In the genomic region with DNA sequence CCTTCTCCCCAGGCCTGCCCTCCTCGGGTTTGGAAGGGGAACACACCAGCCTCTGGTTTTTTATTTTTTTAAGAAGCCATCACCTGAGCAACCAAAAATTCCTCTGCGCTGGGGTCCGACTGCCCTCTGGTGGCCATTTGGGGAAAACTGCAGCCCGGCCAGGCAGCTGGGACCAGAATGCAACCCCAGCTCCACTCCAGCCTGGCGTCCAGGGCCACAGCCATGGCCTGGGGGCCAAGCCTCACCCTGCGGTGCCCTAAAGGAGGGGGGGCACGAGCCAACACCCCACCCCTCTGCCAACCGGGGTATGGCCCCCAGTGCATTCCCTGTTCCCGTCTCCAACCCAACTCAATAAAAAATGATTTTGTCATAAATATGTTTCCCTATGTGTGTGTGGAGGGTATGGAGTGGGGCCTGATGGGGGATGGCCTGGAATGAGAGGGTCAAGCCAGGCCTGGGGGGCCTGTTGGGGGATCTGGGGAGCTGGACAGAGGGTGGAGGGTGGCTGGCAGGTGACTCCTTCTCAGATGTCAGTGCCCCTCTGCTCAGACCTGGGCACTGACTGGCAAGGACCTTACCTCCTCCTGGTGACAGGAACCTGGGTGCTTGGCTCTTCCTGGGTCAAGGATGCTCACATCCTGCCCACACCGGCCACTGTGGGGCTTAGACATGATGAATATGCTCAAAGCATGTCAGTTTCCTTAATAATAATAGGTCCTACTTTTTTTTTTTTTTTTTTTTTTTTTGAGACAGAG, we compare ENCODE assay signal across 8 cellular contexts. TPM values are rescaled to one million over a fixed set of nuclear protein-coding genes. Genes with fewer than 3 reads are reported as not detected.
DNase-seq lines count a peak whose midpoint lies in the region; ATAC-seq and TF ChIP-seq lines count a peak whose summit lies in the region.

No MANE protein-coding gene starts in this region.

- peaks cover 11% of the 10 kb centered on the region for H3K4me1 ChIP-seq in cardiac muscle cell (ENCODE audit: low read depth)

- H3K36me3 ChIP-seq in cardiac muscle cell: no peaks in the 10 kb centered on the region

- H3K27me3 Mint-ChIP-seq in activated naive CD4-positive, alpha-beta T cell treated with anti-CD3 and anti-CD28 coated beads, Interleukin-2, amount 10 ng/mL, durations not matched to agents 7 days and 5 days: peaks cover 18% of the 10 kb centered on the region

- TF ChIP-seq CTCF in GM10248 (IDR thresholded peaks at IDR 0.05; ENCODE audit: control extremely low read depth, extremely low read depth, low read depth, missing control alignments) (peak; percentile 93), cardiac muscle cell (IDR thresholded peaks at IDR 0.05; ENCODE audit: low read depth, low read length) (peak; percentile 95)

- CTCF ChIA-PET in GM10248 (lab: Yijun Ruan, JAX): interaction anchor here (0.6 to 14.3 kb wide), 44 partner anchors 8 to 377 kb away, joined by 3 to 324 read pairs (median 5); partner anchors contain the start of genes AHDC1, FCN3, MAP3K6 and STX12
- CTCF ChIA-PET in activated naive CD4-positive, alpha-beta T cell treated with anti-CD3 and anti-CD28 coated beads, Interleukin-2, amount 10 ng/mL, durations not matched to agents 7 days and 5 days (lab: Charles Lee): interaction anchor here (0.6 to 19.8 kb wide), 19 partner anchors 12 to 350 kb away, joined by 3 to 536 read pairs (median 4); partner anchors contain the start of genes AHDC1 and MAP3K6

- no peaks in the 10 kb centered on the region for H3K9me3 ChIP-seq in cardiac muscle cell (ENCODE audit: low read depth)

- no peak overlapping the region for H3K27ac Mint-ChIP-seq in activated naive CD4-positive, alpha-beta T cell treated with anti-CD3 and anti-CD28 coated beads, Interleukin-2, amount 10 ng/mL, durations not matched to agents 7 days and 5 days

- H3K4me1 Mint-ChIP-seq in activated naive CD4-positive, alpha-beta T cell treated with anti-CD3 and anti-CD28 coated beads, Interleukin-2, amount 10 ng/mL, durations not matched to agents 7 days and 5 days: peaks cover 22% of the 10 kb centered on the region

- no peak for ATAC-seq in GM19452 (IDR thresholded peaks at IDR 0.05; ENCODE audit: unreplicated experiment)
- no peak for ATAC-seq in GM21723 (IDR thresholded peaks at IDR 0.05; ENCODE audit: unreplicated experiment)

- no peak overlapping the region for H3K4me3 Mint-ChIP-seq in activated naive CD4-positive, alpha-beta T cell treated with anti-CD3 and anti-CD28 coated beads, Interleukin-2, amount 10 ng/mL, durations not matched to agents 7 days and 5 days

- POLR2A ChIA-PET in GM10248 (lab: Yijun Ruan, JAX): interaction anchor here (0.6 to 0.7 kb wide), 3 partner anchors 12 to 240 kb away, joined by 4 read pairs; no protein-coding TSS in a partner anchor

- no peaks in the 10 kb centered on the region for H3K27me3 ChIP-seq in cardiac muscle cell

- H3K36me3 Mint-ChIP-seq in activated naive CD4-positive, alpha-beta T cell treated with anti-CD3 and anti-CD28 coated beads, Interleukin-2, amount 10 ng/mL, durations not matched to agents 7 days and 5 days: no peaks in the 10 kb centered on the region

- H3K4me3 ChIP-seq in cardiac muscle cell: no peak overlapping the region

- no peaks in the 10 kb centered on the region for H3K9me3 Mint-ChIP-seq in activated naive CD4-positive, alpha-beta T cell treated with anti-CD3 and anti-CD28 coated beads, Interleukin-2, amount 10 ng/mL, durations not matched to agents 7 days and 5 days

- DNase-seq in GM10248 (ENCODE audit: extremely low spot score) (peak; percentile 86), M059J (ENCODE audit: low read depth) (peak; percentile 69), SKM-1 treated with dmso at 0.1 percent for 144 hours (lab: John Stamatoyannopoulos, UW; ENCODE audit: unreplicated experiment) (peak; percentile 79), cardiac muscle cell (ENCODE audit: low read depth in 1 of 2, low spot score in 1 of 2) (peak; percentile 71 to 80), putamen (ENCODE audit: low spot score) (peak; percentile 69)
- peak; percentile 88 for DNase-seq in activated naive CD4-positive, alpha-beta T cell treated with anti-CD3 and anti-CD28 coated beads, Interleukin-2, amount 10 ng/mL, durations not matched to agents 7 days and 5 days

- no peak overlapping the region for H3K27ac ChIP-seq in cardiac muscle cell

RNA-seq across cellular contexts. Expression of gene GPR3, which starts 3.2 kb away (rescaled TPM):
- total RNA-seq in M059J (2014; rRNA removed; shearing (Covaris generic)): 2.0 and 2.6 TPM in 2 replicates
- total RNA-seq in cardiac muscle cell: 1.7 and 1.9 TPM in 2 replicates
- 2.8 and 3.1 TPM in 2 replicates for polyA plus RNA-seq in cardiac muscle cell

RNA-seq across cellular contexts. Expression of gene CD164L2, which starts 12.5 kb away (rescaled TPM):
- 0.15 TPM in 1 of 2 replicates, not detected in the other for total RNA-seq in M059J (2014; rRNA removed; shearing (Covaris generic))
- total RNA-seq in cardiac muscle cell: 0.24 TPM in 1 of 2 replicates, not detected in the other
- 0.35 and 0.62 TPM in 2 replicates for polyA plus RNA-seq in cardiac muscle cell

RNA-seq across cellular contexts. Expression of gene FCN3, which starts 21.0 kb away (rescaled TPM):
- total RNA-seq in M059J (2014; rRNA removed; shearing (Covaris generic)): not detected in 2 replicates
- total RNA-seq in cardiac muscle cell: 0.18 and 3.6 TPM in 2 replicates
- polyA plus RNA-seq in cardiac muscle cell: 0.81 and 2.9 TPM in 2 replicates

RNA-seq across cellular contexts. Expression of gene MAP3K6, which starts 28.9 kb away (rescaled TPM):
- 9.2 and 18.1 TPM in 2 replicates for total RNA-seq in M059J (2014; rRNA removed; shearing (Covaris generic))
- 13.6 and 17.1 TPM in 2 replicates for total RNA-seq in cardiac muscle cell
- 12.7 and 17.8 TPM in 2 replicates for polyA plus RNA-seq in cardiac muscle cell

RNA-seq across cellular contexts. Expression of gene SYTL1, which starts 53.8 kb away (rescaled TPM):
- total RNA-seq in M059J (2014; rRNA removed; shearing (Covaris generic)): 1.4 and 2.9 TPM in 2 replicates
- 14.7 and 23.5 TPM in 2 replicates for total RNA-seq in cardiac muscle cell
- 31.8 and 44.1 TPM in 2 replicates for polyA plus RNA-seq in cardiac muscle cell
